Comparison of ENCODE assay signal across 12 cellular contexts in the genomic region with DNA sequence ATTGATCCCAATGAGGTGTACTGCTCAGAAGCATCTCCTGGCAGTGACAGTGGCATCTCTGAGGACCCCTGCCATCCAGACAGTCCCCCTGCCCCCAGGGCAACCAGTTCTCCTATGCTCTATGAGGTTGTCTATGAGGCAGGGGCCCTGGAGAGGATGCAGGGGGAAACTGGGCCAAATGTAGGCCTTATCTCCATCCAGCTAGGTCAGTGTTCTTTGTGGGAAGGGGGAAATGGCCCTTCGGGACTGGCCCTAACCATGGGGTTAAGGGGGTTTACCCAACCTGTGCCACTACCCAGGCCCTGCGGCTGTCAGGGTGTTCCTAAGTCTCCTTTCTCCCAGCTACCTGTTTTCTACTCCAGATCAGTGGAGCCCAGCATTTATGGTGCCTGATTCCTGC. TPM values are rescaled to one million over a fixed set of nuclear protein-coding genes. Genes with fewer than 3 reads are reported as not detected.
A peak's percentile ranks its signal among the peaks of the same experiment; 100 is the strongest.
DNase-seq lines count a peak whose midpoint lies in the region; ATAC-seq and TF ChIP-seq lines count a peak whose summit lies in the region.
"Had no signal": no experiment of that assay in that cellular context is flagged by ENCODE, and none has a peak within 500 bp of the region (broad histone marks: within the 10 kb centered on the region; RNA-seq: fewer than 3 reads in every experiment).

No MANE protein-coding gene starts in this region.

- no peak for TF ChIP-seq EP300 in neural cell (conservative IDR thresholded peaks at IDR 0.05; ENCODE audit: poor library complexity, severe bottlenecking)

- peaks cover 11% of the 10 kb centered on the region for H3K36me3 Mint-ChIP-seq in CD4-positive, CD25-positive, alpha-beta regulatory T cell

- H2AFZ ChIP-seq in Karpas-422 (ENCODE audit: low read length) (no peak overlapping the region), neural cell (ENCODE audit: low read depth, low read length) (no peak overlapping the region)

- no peak for TF ChIP-seq RAD21 in neural cell (conservative IDR thresholded peaks at IDR 0.05)

- H3K27ac ChIP-seq in CD4-positive, CD25-positive, alpha-beta regulatory T cell (ENCODE audit: insufficient read depth, low read length, poor library complexity, severe bottlenecking): peak overlapping the region; percentile 89
- H3K27ac ChIP-seq in Karpas-422 (ENCODE audit: low read length): peak overlapping the region; percentile 87
- peak overlapping the region; percentile 83 to 88 for H3K27ac ChIP-seq in breast epithelium
- H3K27ac ChIP-seq in neural cell (ENCODE audit: low read length): no peak overlapping the region
- H3K27ac ChIP-seq: KMS-11 had no signal

- TF ChIP-seq CTCF in breast epithelium (IDR thresholded peaks at IDR 0.05) (no peak), neural cell (IDR thresholded peaks at IDR 0.05; ENCODE audit: poor library complexity, severe bottlenecking) (no peak)

- H3K4me2 ChIP-seq in Karpas-422 (ENCODE audit: low read depth, low read length, poor library complexity, severe bottlenecking) (peak overlapping the region; percentile 99), neural cell (ENCODE audit: low read length) (no peak overlapping the region)

- H3K36me3 ChIP-seq in CD4-positive, CD25-positive, alpha-beta regulatory T cell (ENCODE audit: control insufficient read depth, insufficient read depth, low read length): peaks cover 8% of the 10 kb centered on the region
- H3K36me3 ChIP-seq in Karpas-422 (ENCODE audit: insufficient read depth, low read length): peaks cover 7% of the 10 kb centered on the region; the same call in 1 of the 2 replicates
- no peaks in the 10 kb centered on the region for H3K36me3 ChIP-seq in breast epithelium
- H3K36me3 ChIP-seq in neural cell (ENCODE audit: insufficient read depth, low read length): no peaks in the 10 kb centered on the region

- no peaks in the 10 kb centered on the region for H3K27me3 Mint-ChIP-seq in CD4-positive, CD25-positive, alpha-beta regulatory T cell

- intact Hi-C loops in breast epithelium (cut with DNase I; ENCODE audit: low total_unique reads): no loop called here

- peaks cover 16 to 48% (median 29%) of the 10 kb centered on the region in 4 donors for H3K4me1 Mint-ChIP-seq in CD4-positive, CD25-positive, alpha-beta regulatory T cell

- TF ChIP-seq POLR2A in breast epithelium (IDR thresholded peaks at IDR 0.05): no peak

- H3K4me1 ChIP-seq in CD4-positive, CD25-positive, alpha-beta regulatory T cell (ENCODE audit: control insufficient read depth, insufficient read depth, low read length, poor library complexity, severe bottlenecking): peaks cover 33% of the 10 kb centered on the region
- peaks cover 53% of the 10 kb centered on the region for H3K4me1 ChIP-seq in Karpas-422 (ENCODE audit: low read length)
- H3K4me1 ChIP-seq in breast epithelium: peaks cover 0 to 18% of the 10 kb centered on the region in 2 donors

- peak overlapping the region in 2 of 3 donors; percentile 72 to 77 for H3K27ac Mint-ChIP-seq in CD4-positive, CD25-positive, alpha-beta regulatory T cell

- peaks cover 4% of the 10 kb centered on the region for H3F3A ChIP-seq in neural cell (ENCODE audit: insufficient read depth, low read length, poor library complexity, severe bottlenecking)

- no peaks in the 10 kb centered on the region for H3K27me3 ChIP-seq in CD4-positive, CD25-positive, alpha-beta regulatory T cell (ENCODE audit: control insufficient read depth, insufficient read depth, low read length)
- H3K27me3 ChIP-seq in Karpas-422 (ENCODE audit: low read length): no peaks in the 10 kb centered on the region
- no peaks in the 10 kb centered on the region for H3K27me3 ChIP-seq in breast epithelium
- H3K27me3 ChIP-seq in neural cell (ENCODE audit: insufficient read depth, low read depth, low read length): no peaks in the 10 kb centered on the region

- peak overlapping the region in 3 of 4 donors; percentile 42 to 64 (median 48) for H3K4me3 Mint-ChIP-seq in CD4-positive, CD25-positive, alpha-beta regulatory T cell

- H4K20me1 ChIP-seq in Karpas-422 (ENCODE audit: insufficient read depth, low read depth, low read length) (no peaks in the 10 kb centered on the region), neural cell (ENCODE audit: insufficient read depth) (no peaks in the 10 kb centered on the region)

- H3K9me3 ChIP-seq in CD4-positive, CD25-positive, alpha-beta regulatory T cell (ENCODE audit: control insufficient read depth in 2 of 2, low read length in 2 of 2): no peaks in the 10 kb centered on the region
- H3K9me3 ChIP-seq in Karpas-422 (ENCODE audit: low read length) (no peaks in the 10 kb centered on the region), breast epithelium (no peaks in the 10 kb centered on the region), neural cell (ENCODE audit: low read length) (no peaks in the 10 kb centered on the region)

- no peak for ATAC-seq in CD4-positive, CD25-positive, alpha-beta regulatory T cell (ENCODE audit: low read depth in 2 of 2)
- ATAC-seq in GM19395 (IDR thresholded peaks at IDR 0.05; ENCODE audit: unreplicated experiment): no peak

- H3K9me2 ChIP-seq in Karpas-422 (replicated peaks; ENCODE audit: insufficient read depth, low read length) (no peaks in the 10 kb centered on the region), neural cell (ENCODE audit: insufficient read depth, low read length) (no peaks in the 10 kb centered on the region)

- H3K9me3 Mint-ChIP-seq in CD4-positive, CD25-positive, alpha-beta regulatory T cell: peaks cover 0 to 1% (median 0%) of the 10 kb centered on the region in 7 donors

- no peak for DNase-seq in CD4-positive, CD25-positive, alpha-beta regulatory T cell
- DNase-seq in Karpas-422: no peak
- DNase-seq in breast epithelium (ENCODE audit: low spot score in 2 of 2): no peak
- DNase-seq in SKM-1 (lab: John Stamatoyannopoulos, UW; ENCODE audit: unreplicated experiment): no peak
- no peak for DNase-seq in amygdala (lab: John Stamatoyannopoulos, UW)
- DNase-seq in anterior cingulate cortex (lab: John Stamatoyannopoulos, UW): no peak
- DNase-seq: activated CD4-positive, CD25-positive, alpha-beta regulatory T cell; DMS 273 treated with DMSO at 0.1 percent for 48 hours; RPMI8226 had no signal

- no peak overlapping the region for H3K4me3 ChIP-seq in CD4-positive, CD25-positive, alpha-beta regulatory T cell (ENCODE audit: low read depth, low read length)
- H3K4me3 ChIP-seq in Karpas-422 (ENCODE audit: low read length) (peak overlapping the region; percentile 83), breast epithelium (peak overlapping the region in 2 of 3 donors; percentile 66 to 72), neural cell (ENCODE audit: low read length) (peak overlapping the region; percentile 91)

- peaks cover 18% of the 10 kb centered on the region for H3K79me2 ChIP-seq in Karpas-422 (ENCODE audit: low read length)
- H3K79me2 ChIP-seq in neural cell (replicated peaks; ENCODE audit: insufficient read depth, low read length): peaks cover 8% of the 10 kb centered on the region

- H3K9ac ChIP-seq in Karpas-422 (ENCODE audit: low read length) (peak overlapping the region; percentile 92), neural cell (ENCODE audit: low read length) (no peak overlapping the region)
- H3K9ac ChIP-seq: KMS-11 had no signal

RNA-seq across cellular contexts. Expression of a gene that starts 1.3 kb away (rescaled TPM):
- total RNA-seq in CD4-positive, CD25-positive, alpha-beta regulatory T cell: 2.5 TPM
- polyA plus RNA-seq in CD4-positive, CD25-positive, alpha-beta regulatory T cell: 1 to 10 TPM in 3 of 4 donors, under 1 TPM in 1; 0.90 to 5.4 (median 3.3) TPM
- 22.2 and 44.0 TPM in 2 replicates for total RNA-seq in Karpas-422 (2014; rRNA removed; shearing (Covaris generic); ENCODE audit: low replicate concordance)
- total RNA-seq in breast epithelium: 10 to 100 TPM; 10.6 to 80.5 (median 65.2) TPM
- polyA plus RNA-seq in neural cell: 12.4 and 18.0 TPM in 2 replicates
- polyA minus RNA-seq in neural cell: 10.0 and 10.2 TPM in 2 replicates

RNA-seq across cellular contexts. Expression of a gene that starts 5.6 kb away (rescaled TPM):
- 15.8 TPM for total RNA-seq in CD4-positive, CD25-positive, alpha-beta regulatory T cell
- polyA plus RNA-seq in CD4-positive, CD25-positive, alpha-beta regulatory T cell: 10 to 100 TPM; 30.4 to 42.1 (median 35.8) TPM
- 27.1 and 59.5 TPM in 2 replicates for total RNA-seq in Karpas-422 (2014; rRNA removed; shearing (Covaris generic); ENCODE audit: low replicate concordance)
- total RNA-seq in breast epithelium: 100 to 1,000 TPM; 102 to 119 (median 111) TPM
- 35.2 and 39.9 TPM in 2 replicates for polyA plus RNA-seq in neural cell
- polyA minus RNA-seq in neural cell: 26.3 and 27.0 TPM in 2 replicates

RNA-seq across cellular contexts. Expression of a gene that starts 8.5 kb away (rescaled TPM):
- 93.8 TPM for total RNA-seq in CD4-positive, CD25-positive, alpha-beta regulatory T cell
- 100 to 1,000 TPM; 334 to 378 (median 356) TPM for polyA plus RNA-seq in CD4-positive, CD25-positive, alpha-beta regulatory T cell
- 314 and 343 TPM in 2 replicates for total RNA-seq in Karpas-422 (2014; rRNA removed; shearing (Covaris generic); ENCODE audit: low replicate concordance)
- 100 to 1,000 TPM; 237 to 315 (median 268) TPM for total RNA-seq in breast epithelium
- polyA plus RNA-seq in neural cell: 257 and 265 TPM in 2 replicates
- polyA minus RNA-seq in neural cell: 79.6 and 82.4 TPM in 2 replicates

RNA-seq across cellular contexts. Expression of a gene that starts 10.6 kb away (rescaled TPM):
- total RNA-seq in CD4-positive, CD25-positive, alpha-beta regulatory T cell: 145 TPM
- polyA plus RNA-seq in CD4-positive, CD25-positive, alpha-beta regulatory T cell: 10 to 100 TPM; 13.6 to 32.6 (median 26.0) TPM
- total RNA-seq in Karpas-422 (2014; rRNA removed; shearing (Covaris generic); ENCODE audit: low replicate concordance): 27.9 and 28.3 TPM in 2 replicates
- total RNA-seq in breast epithelium: 10 to 100 TPM; 16.2 to 19.7 (median 19.0) TPM
- 12.1 and 14.0 TPM in 2 replicates for polyA plus RNA-seq in neural cell
- polyA minus RNA-seq in neural cell: 5.4 and 6.1 TPM in 2 replicates

RNA-seq across cellular contexts. Expression of a gene that starts 17.2 kb away (rescaled TPM):
- total RNA-seq in CD4-positive, CD25-positive, alpha-beta regulatory T cell: 0.57 TPM
- not detected for polyA plus RNA-seq in CD4-positive, CD25-positive, alpha-beta regulatory T cell
- 5.8 and 8.9 TPM in 2 replicates for total RNA-seq in Karpas-422 (2014; rRNA removed; shearing (Covaris generic); ENCODE audit: low replicate concordance)
- total RNA-seq in breast epithelium: 10 to 100 TPM; 45.8 to 68.3 (median 62.6) TPM
- polyA plus RNA-seq in neural cell: 0.53 TPM in 1 of 2 replicates, not detected in the other
- polyA minus RNA-seq in neural cell: 0.97 and 1.3 TPM in 2 replicates
